Comparison of ENCODE assay signal across 8 cellular contexts in genomic region chr14:39265032-39265431, GRCh38. TPM values are rescaled to one million over a fixed set of nuclear protein-coding genes. Genes with fewer than 3 reads are reported as not detected.
DNase-seq lines count a peak whose midpoint lies in the region; ATAC-seq and TF ChIP-seq lines count a peak whose summit lies in the region.

No MANE protein-coding gene starts in this region.

- no peak overlapping the region for H2BK12ac ChIP-seq in H9 (ENCODE audit: insufficient read length, low read depth, low read length)

- no peak overlapping the region for H3K56ac ChIP-seq in H9 (ENCODE audit: insufficient read length, low read depth, low read length)

- H3K9me3 ChIP-seq in H9 (ENCODE audit: control insufficient read depth, low read depth, low read length): no peaks in the 10 kb centered on the region
- peaks cover 0 to 3% of the 10 kb centered on the region in 2 donors for H3K9me3 ChIP-seq in left lung

- H3K18ac ChIP-seq in H9 (ENCODE audit: insufficient read length, low read depth, low read length): no peak overlapping the region

- no peak overlapping the region for H3K9ac ChIP-seq in H9 (ENCODE audit: extremely low read depth, insufficient read length, low read length)

- H3K23ac ChIP-seq in H9 (ENCODE audit: insufficient read length, low read depth, low read length): no peak overlapping the region

- no peak overlapping the region for H3T11ph ChIP-seq in H9 (ENCODE audit: low read length)

- H3K27ac Mint-ChIP-seq in H9: no peak overlapping the region
- peak overlapping the region; percentile 67 for H3K27ac Mint-ChIP-seq in activated T-helper 1 cell treated with anti-CD3 and anti-CD28 coated beads, Interleukin-12 subunit alpha, Interleukin-12 subunit beta, Interleukin-2, Interleukin-4 antibody, amounts not matched to agents 30 ng/mL and 10 ng/mL and 1 ng/mL, durations not matched to agents 14 hours and 24 hours and 36 hours

- H4K20me1 ChIP-seq in H9 (ENCODE audit: control insufficient read depth, insufficient read depth, insufficient read length): no peaks in the 10 kb centered on the region

- H4K91ac ChIP-seq in H9 (ENCODE audit: insufficient read length, low read depth, low read length): no peak overlapping the region

- no peak overlapping the region for H3K14ac ChIP-seq in H9 (ENCODE audit: insufficient read depth, low read length)

- intact Hi-C loops in activated T-helper 1 cell treated with anti-CD3 and anti-CD28 coated beads, Interleukin-12 subunit alpha, Interleukin-12 subunit beta, Interleukin-2, Interleukin-4 antibody, amounts not matched to agents 30 ng/mL and 10 ng/mL and 1 ng/mL, durations not matched to agents 14 hours and 24 hours and 36 hours (cut with micrococcal nuclease): no loop called here
- intact Hi-C loops in left lung (cut with DNase I): no loop called here

- H3K27me3 ChIP-seq in H9 (ENCODE audit: insufficient read depth, low read length) (no peaks in the 10 kb centered on the region), left lung (no peaks in the 10 kb centered on the region)

- H2BK20ac ChIP-seq in H9 (ENCODE audit: low read depth, low read length, poor library complexity, severe bottlenecking): no peak overlapping the region

- H3K79me1 ChIP-seq in H9 (ENCODE audit: insufficient read depth, low read depth, low read length, poor library complexity, severe bottlenecking): no peaks in the 10 kb centered on the region

- ATAC-seq in GM19467 (IDR thresholded peaks at IDR 0.05; ENCODE audit: unreplicated experiment) (no peak), left lung (no peak)

- H2BK5ac ChIP-seq in H9 (ENCODE audit: insufficient read length, low read length): no peak overlapping the region

- no peak overlapping the region for H4K5ac ChIP-seq in H9 (ENCODE audit: insufficient read length, low read depth, low read length)

- H4K8ac ChIP-seq in H9 (replicated peaks; ENCODE audit: insufficient read length, low read depth, low read length): no peak overlapping the region

- peaks cover 10 to 11% of the 10 kb centered on the region in 2 experiments; a peak in 4 of 5 replicates for H3K9me3 Mint-ChIP-seq in H9
- H3K9me3 Mint-ChIP-seq in activated T-helper 1 cell treated with anti-CD3 and anti-CD28 coated beads, Interleukin-12 subunit alpha, Interleukin-12 subunit beta, Interleukin-2, Interleukin-4 antibody, amounts not matched to agents 30 ng/mL and 10 ng/mL and 1 ng/mL, durations not matched to agents 14 hours and 24 hours and 36 hours: peaks cover 6% of the 10 kb centered on the region

- H3K27me3 Mint-ChIP-seq in H9 (ENCODE audit: low read depth): peaks cover 2% of the 10 kb centered on the region; the same call in 1 of the 2 replicates
- H3K27me3 Mint-ChIP-seq in activated T-helper 1 cell treated with anti-CD3 and anti-CD28 coated beads, Interleukin-12 subunit alpha, Interleukin-12 subunit beta, Interleukin-2, Interleukin-4 antibody, amounts not matched to agents 30 ng/mL and 10 ng/mL and 1 ng/mL, durations not matched to agents 14 hours and 24 hours and 36 hours (ENCODE audit: insufficient read depth): no peaks in the 10 kb centered on the region

- DNase-seq in AG10803 (ENCODE audit: low read depth) (peak; percentile 44), H9 (no peak), medulla oblongata (ENCODE audit: extremely low spot score) (peak; percentile 37), left lung (no peak), AG08395 (ENCODE audit: low spot score) (no peak)
- no peak for DNase-seq in activated T-helper 1 cell treated with anti-CD3 and anti-CD28 coated beads, Interleukin-12 subunit alpha, Interleukin-12 subunit beta, Interleukin-2, Interleukin-4 antibody, amounts not matched to agents 30 ng/mL and 10 ng/mL and 1 ng/mL, durations not matched to agents 14 hours and 24 hours and 36 hours (ENCODE audit: low spot score)
- DNase-seq in stimulated activated naive CD4-positive, alpha-beta T cell treated with Interleukin-2 at 50 U/mL for 16 hours (lab: John Stamatoyannopoulos, UW): no peak

- H3K27ac ChIP-seq in H9 (ENCODE audit: insufficient read length, low read depth, low read length): no peak overlapping the region
- peak overlapping the region in 1 of 2 donors; percentile 100 for H3K27ac ChIP-seq in left lung

- peaks cover 4% of the 10 kb centered on the region; the same call in 1 of the 2 replicates for H3K4me1 ChIP-seq in H9 (ENCODE audit: insufficient read depth, low read length)
- peaks cover 11 to 33% of the 10 kb centered on the region in 2 donors for H3K4me1 ChIP-seq in left lung

- peaks cover 19 to 21% of the 10 kb centered on the region in 2 experiments for H3K4me1 Mint-ChIP-seq in H9
- peaks cover 37% of the 10 kb centered on the region for H3K4me1 Mint-ChIP-seq in activated T-helper 1 cell treated with anti-CD3 and anti-CD28 coated beads, Interleukin-12 subunit alpha, Interleukin-12 subunit beta, Interleukin-2, Interleukin-4 antibody, amounts not matched to agents 30 ng/mL and 10 ng/mL and 1 ng/mL, durations not matched to agents 14 hours and 24 hours and 36 hours (ENCODE audit: low read depth)

- H3K4ac ChIP-seq in H9 (ENCODE audit: low read depth, low read length): no peak overlapping the region

- WGBS in H9 (ENCODE audit: extremely low coverage, insufficient read length, low lambda C conversion rate): no CpG with 5 or more reads among the region's 2 CpGs

- H2BK120ac ChIP-seq in H9 (ENCODE audit: low read depth, low read length, poor library complexity, severe bottlenecking): no peak overlapping the region

- no peak overlapping the region for H2AK5ac ChIP-seq in H9 (ENCODE audit: insufficient read length, low read length)

- no peak overlapping the region for H2AFZ ChIP-seq in H9 (ENCODE audit: low read length)

- H3K36me3 Mint-ChIP-seq in H9 (ENCODE audit: insufficient read depth in 1 of 3, low read depth in 3 of 3): no peaks in the 10 kb centered on the region; a peak in 2 of 7 replicates
- H3K36me3 Mint-ChIP-seq in activated T-helper 1 cell treated with anti-CD3 and anti-CD28 coated beads, Interleukin-12 subunit alpha, Interleukin-12 subunit beta, Interleukin-2, Interleukin-4 antibody, amounts not matched to agents 30 ng/mL and 10 ng/mL and 1 ng/mL, durations not matched to agents 14 hours and 24 hours and 36 hours (ENCODE audit: low read depth): peaks cover 6% of the 10 kb centered on the region

- peaks cover 4% of the 10 kb centered on the region for H3K23me2 ChIP-seq in H9 (ENCODE audit: insufficient read length, low read depth, low read length, poor library complexity, severe bottlenecking)

- no peak overlapping the region for H2BK15ac ChIP-seq in H9 (ENCODE audit: low read depth, low read length)

- H3K4me2 ChIP-seq in H9 (ENCODE audit: insufficient read depth, insufficient read length, low read length): no peak overlapping the region

- TF ChIP-seq CTCF in AG10803 (conservative IDR thresholded peaks at IDR 0.05; ENCODE audit: low read length) (no peak), H9 (conservative IDR thresholded peaks at IDR 0.05) (no peak), left lung (IDR thresholded peaks at IDR 0.05) (no peak)

- H3K4me3 Mint-ChIP-seq in H9: peak overlapping the region; percentile 25 to 48; a peak in 2 of 5 replicates
- H3K4me3 Mint-ChIP-seq in activated T-helper 1 cell treated with anti-CD3 and anti-CD28 coated beads, Interleukin-12 subunit alpha, Interleukin-12 subunit beta, Interleukin-2, Interleukin-4 antibody, amounts not matched to agents 30 ng/mL and 10 ng/mL and 1 ng/mL, durations not matched to agents 14 hours and 24 hours and 36 hours: peak overlapping the region; percentile 80

- no peaks in the 10 kb centered on the region for H3K36me3 ChIP-seq in left lung

- peaks cover 7% of the 10 kb centered on the region; the same call in 1 of the 2 replicates for H3K79me2 ChIP-seq in H9 (ENCODE audit: insufficient read depth, low read length)

- peak overlapping the region; percentile 76; the same call in 1 of the 2 replicates for H3K4me3 ChIP-seq in AG10803 (ENCODE audit: low read length)
- H3K4me3 ChIP-seq in left lung: peak overlapping the region in 1 of 2 donors; percentile 87

RNA-seq across cellular contexts. Expression of gene MIA2, which starts 31.3 kb away (rescaled TPM):
- 15.0 and 15.3 TPM in 2 replicates for total RNA-seq in H9 (2021)
- 22.6 and 23.8 TPM in 2 replicates for total RNA-seq in activated T-helper 1 cell treated with anti-CD3 and anti-CD28 coated beads, Interleukin-12 subunit alpha, Interleukin-12 subunit beta, Interleukin-2, Interleukin-4 antibody, amounts not matched to agents 30 ng/mL and 10 ng/mL and 1 ng/mL, durations not matched to agents 14 hours and 24 hours and 36 hours
- 10 to 100 TPM; 28.4 to 35.8 TPM for total RNA-seq in left lung

Comparison
In these comparisons a context has a peak if more than half of its experiments do, and no peak if none do; other contexts are left out.
1. DNase-seq: peak in AG10803 (single experiment) and medulla oblongata (single experiment); none in H9 (single experiment), activated T-helper 1 cell treated with anti-CD3 and anti-CD28 coated beads, Interleukin-12 subunit alpha, Interleukin-12 subunit beta, Interleukin-2, Interleukin-4 antibody, amounts not matched to agents 30 ng/mL and 10 ng/mL and 1 ng/mL, durations not matched to agents 14 hours and 24 hours and 36 hours (single experiment), stimulated activated naive CD4-positive, alpha-beta T cell treated with Interleukin-2 at 50 U/mL for 16 hours (single experiment), left lung (0 of 2) and AG08395 (single experiment).